ENCODE assay signal across 10 cellular contexts in the genomic region with DNA sequence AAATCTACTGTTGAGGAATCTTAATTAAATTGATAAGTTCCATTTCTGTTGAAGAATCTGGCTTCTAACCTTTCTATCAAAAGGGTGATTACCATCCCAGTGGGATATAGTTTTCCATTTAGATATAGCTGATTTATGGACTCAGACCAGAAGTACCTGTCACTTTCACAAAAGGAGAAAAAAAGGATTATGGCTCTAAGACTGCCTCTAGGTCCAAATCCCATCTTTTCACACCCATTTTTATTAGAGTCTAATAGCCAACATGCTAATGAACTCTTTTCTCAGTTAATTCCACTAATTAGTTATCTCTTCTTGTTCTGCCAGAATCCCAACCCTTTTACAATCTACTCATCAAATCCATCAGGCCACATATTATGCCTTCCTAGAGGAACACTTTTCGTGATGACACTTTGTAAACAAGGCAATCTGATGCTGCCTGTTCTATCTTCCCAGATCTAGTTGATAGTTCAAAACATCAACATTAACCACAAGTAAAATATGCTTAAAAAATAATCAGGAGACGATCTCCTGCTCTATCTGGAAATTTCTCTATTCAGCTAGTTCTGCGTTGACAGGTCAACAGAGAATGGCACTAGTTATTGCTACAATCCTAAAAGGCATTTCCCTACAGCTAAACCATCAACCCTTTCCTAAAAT. TPM values are rescaled to one million over a fixed set of nuclear protein-coding genes. Genes with fewer than 3 reads are reported as not detected.
DNase-seq lines count a peak whose midpoint lies in the region; ATAC-seq, FAIRE-seq and TF ChIP-seq lines count a peak whose summit lies in the region.
"Had no signal": no experiment of that assay in that cellular context is flagged by ENCODE, and none has a peak within 500 bp of the region (broad histone marks: within the 10 kb centered on the region; RNA-seq: fewer than 3 reads in every experiment).

No MANE protein-coding gene starts in this region.

- TF ChIP-seq RAD21 in GM12878 (IDR thresholded peaks at IDR 0.05; ENCODE audit: insufficient read depth, low read depth, low read length): no peak

- H3K4me1 Mint-ChIP-seq in mesothelial cell of epicardium: peaks cover 42% of the 10 kb centered on the region

- BruUV-seq in GM12878 (replicated peaks; lab: Mats Ljungman, UMichigan): TSS peak; percentile 49

- no peaks in the 10 kb centered on the region for H3K9me3 Mint-ChIP-seq in mesothelial cell of epicardium

- POLR2A ChIA-PET in GM12878 (lab: Charles Lee): interaction anchor here (0.5 to 2.9 kb wide), 16 partner anchors 10 to 225 kb away, joined by 3 to 11 read pairs (median 6); partner anchors contain the start of gene RNF114

- intact Hi-C loops in heart right ventricle (cut with DNase I): loop anchor here in 7 of 10 donors (5.0 to 10.0 kb wide), 6 partner anchors 74 to 101 kb away; partner anchors contain the start of gene SLC9A8 (in 3 of the 7)
- intact Hi-C loops in cardiac septum (cut with DNase I): no loop called here
- intact Hi-C loops in GM12878 (cut with micrococcal nuclease; ENCODE audit: unreplicated experiment): loop anchor here (5.0 kb wide), 1 partner anchor 91 kb away; no protein-coding TSS in a partner anchor
- intact Hi-C loops in uterus (cut with DNase I; ENCODE audit: low total_unique reads): no loop called here

- RAD21 ChIA-PET in GM12878 (lab: Charles Lee; ENCODE audit: unreplicated experiment): interaction anchor here (0.6 to 6.2 kb wide), 19 partner anchors 12 to 227 kb away, joined by 3 to 49 read pairs (median 6); partner anchors contain the start of gene SLC9A8

- TF ChIP-seq POLR2A in GM12878 (IDR thresholded peaks at IDR 0.05; ENCODE audit: low read depth, low read length) (no peak), uterus (IDR thresholded peaks at IDR 0.05) (no peak)

- H3K27me3 Mint-ChIP-seq in mesothelial cell of epicardium (ENCODE audit: low read depth): no peaks in the 10 kb centered on the region

- in situ Hi-C loops in GM12878 (cut with MboI): no loop called here

- no peaks in the 10 kb centered on the region for H3K27me3 ChIP-seq in heart right ventricle
- H3K27me3 ChIP-seq in GM12878 (replicated peaks in 1 of 2; ENCODE audit: control insufficient read depth in 2 of 2, insufficient read depth in 2 of 2, low read length in 1 of 2): no peaks in the 10 kb centered on the region
- H3K27me3 ChIP-seq in uterus: no peaks in the 10 kb centered on the region

- no peaks in the 10 kb centered on the region for H3K36me3 Mint-ChIP-seq in mesothelial cell of epicardium

- peaks cover 2 to 70% (median 58%) of the 10 kb centered on the region in 9 donors for H3K4me1 ChIP-seq in heart right ventricle
- H3K4me1 ChIP-seq in GM12878 (ENCODE audit: control insufficient read depth, insufficient read depth, low read length): peaks cover 5% of the 10 kb centered on the region; the same call in 1 of the 2 replicates
- peaks cover 0 to 12% of the 10 kb centered on the region in 2 donors for H3K4me1 ChIP-seq in uterus

- H3K4me3 ChIP-seq in heart right ventricle (peak overlapping the region in 7 of 10 donors; percentile 79 to 99 (median 98)), GM12878 (peak overlapping the region; percentile 97), uterus (peak overlapping the region; percentile 60 to 71)

- H3K9ac ChIP-seq in GM12878 (ENCODE audit: control insufficient read depth, insufficient read depth, low read length): no peak overlapping the region

- H3K36me3 ChIP-seq in heart right ventricle (no peaks in the 10 kb centered on the region), GM12878 (ENCODE audit: control insufficient read depth in 2 of 2, insufficient read depth in 2 of 2, low read length in 1 of 2) (no peaks in the 10 kb centered on the region), uterus (no peaks in the 10 kb centered on the region)

- no peak overlapping the region for H3K27ac Mint-ChIP-seq in mesothelial cell of epicardium

- peak overlapping the region; percentile 79 for H3K4me3 Mint-ChIP-seq in mesothelial cell of epicardium

- H3K27ac ChIP-seq in heart right ventricle (peak overlapping the region in 7 of 10 donors; percentile 11 to 98 (median 95)), GM12878 (ENCODE audit: control insufficient read depth, insufficient read depth) (no peak overlapping the region), uterus (peak overlapping the region; percentile 91 to 94)

- SMC1A ChIA-PET in GM12878 (lab: Charles Lee; ENCODE audit: uncharacterized antibody, unreplicated experiment): interaction anchor here (0.8 to 9.3 kb wide), 29 partner anchors 10 to 137 kb away, joined by 3 to 89 read pairs (median 6); partner anchors contain the start of gene SLC9A8

- TF ChIP-seq CTCF in heart right ventricle (IDR thresholded peaks at IDR 0.05) (no peak), GM12878 (IDR thresholded peaks at IDR 0.05 in 2 of 3, conservative IDR thresholded peaks at IDR 0.05 in 1 of 3; ENCODE audit: control insufficient read depth in 2 of 3, extremely low read depth in 1 of 3, insufficient read depth in 1 of 3, low read depth in 3 of 3, low read length in 3 of 3) (no peak), mesothelial cell of epicardium (IDR thresholded peaks at IDR 0.05; ENCODE audit: unreplicated experiment) (no peak), uterus (IDR thresholded peaks at IDR 0.05) (no peak)

- DNase-seq in heart right ventricle (no peak), cardiac septum (ENCODE audit: low spot score) (no peak), GM12878 (ENCODE audit: low read depth, low spot score) (no peak), mesothelial cell of epicardium (ENCODE audit: low spot score in 2 of 2, unreplicated experiment in 2 of 2) (no peak), uterus (no peak), NCI-H187 treated with DMSO at 0.1 percent for 48 hours (lab: John Stamatoyannopoulos, UW) (no peak), GM03348 (ENCODE audit: low spot score) (no peak), amniotic stem cell (lab: John Stamatoyannopoulos, UW) (no peak)
- DNase-seq: activated gamma-delta T cell treated with Interleukin-2 at 50 U/mL for 16 hours, NCI-H526 had no signal

- no peaks in the 10 kb centered on the region for H4K20me1 ChIP-seq in GM12878 (ENCODE audit: control insufficient read depth, insufficient read depth)

- peaks cover 73% of the 10 kb centered on the region for H3K79me2 ChIP-seq in GM12878 (ENCODE audit: control insufficient read depth, insufficient read depth, low read length)

- H3K9me3 ChIP-seq in heart right ventricle (no peaks in the 10 kb centered on the region), GM12878 (replicated peaks; ENCODE audit: control insufficient read depth, insufficient read depth, low read length) (no peaks in the 10 kb centered on the region), uterus (no peaks in the 10 kb centered on the region)

- H2AFZ ChIP-seq in GM12878 (ENCODE audit: control insufficient read depth, low read depth, low read length): no peak overlapping the region

- WGBS in heart right ventricle, 2 donors: 54 to 74% methylated on average over 3 of the region's 3 CpGs
- 96% methylated on average over 3 of the region's 3 CpGs for WGBS in GM12878 (ENCODE audit: insufficient coverage, insufficient replicate concordance, low lambda C conversion rate, missing lambda C conversion rate)

- no peak for ATAC-seq in heart right ventricle
- ATAC-seq in GM12878: no peak

- peak overlapping the region; percentile 36 for H3K4me2 ChIP-seq in GM12878 (ENCODE audit: control insufficient read depth, insufficient read depth)

- FAIRE-seq in GM12878 (lab: Jason Lieb, UNC): no peak

- TF ChIP-seq EP300 in GM12878 (IDR thresholded peaks at IDR 0.05; ENCODE audit: borderline replicate concordance in 1 of 2, control insufficient read depth in 1 of 2, low read depth in 2 of 2, low read length in 2 of 2): no peak

- CTCF ChIA-PET in GM12878 (lab: Yijun Ruan, JAX): interaction anchor here (0.7 to 3.8 kb wide), 12 partner anchors 11 to 170 kb away, joined by 3 to 25 read pairs (median 4); no protein-coding TSS in a partner anchor

RNA-seq across cellular contexts. Expression of gene B4GALT5, which starts 2.2 kb away (rescaled TPM):
- total RNA-seq in heart right ventricle: 10 to 100 TPM; 24.4 to 61.6 (median 34.3) TPM
- polyA plus RNA-seq in heart right ventricle: 10 to 100 TPM in 1 of 2 donors, 1 to 10 TPM in 1; 7.4 to 12.5 TPM
- total RNA-seq in cardiac septum: 28.0 TPM
- total RNA-seq in GM12878 (2013; cell fraction: nucleolus; rRNA removed): 50.1 and 53.1 TPM in 2 replicates
- total RNA-seq in GM12878 (2014; rRNA removed): 11.6 and 12.7 TPM in 2 replicates
- 25.2 and 25.4 TPM in 2 replicates for total RNA-seq in GM12878 (2014; rRNA removed; fragmentation: Illumina TruSeq; extraction: Trizol)
- 28.3 and 28.7 TPM in 2 replicates for total RNA-seq in GM12878 (2021)
- 8.9 TPM for polyA plus RNA-seq in GM12878 (2011; ENCODE audit: low read depth)
- polyA plus RNA-seq in GM12878 (2011; rRNA removed): 55.5 and 58.7 TPM in 2 replicates
- polyA plus RNA-seq in GM12878 (2011; cell fraction: cytosol; rRNA removed): 42.2 and 48.9 TPM in 2 replicates
- 21.1 and 21.3 TPM in 2 replicates for polyA plus RNA-seq in GM12878 (2011; cell fraction: nucleus; rRNA removed)
- polyA plus RNA-seq in GM12878 (2012): 11.5 and 15.5 TPM in 2 replicates
- 34.9 and 37.4 TPM in 2 replicates for polyA plus RNA-seq in GM12878 (2014; fragmentation: Illumina TruSeq; extraction: Trizol)
- polyA plus RNA-seq in GM12878 (2014; fragmentation: Nextera tagmentation; extraction: Ambion mirVana): 10 to 100 TPM; 10.0 to 15.3 TPM
- 24.6 and 25.5 TPM in 2 replicates for polyA plus RNA-seq in GM12878 (2014; rRNA removed)
- polyA plus RNA-seq in GM12878 (2016; fragmentation: Nextera tagmentation; extraction: Ambion mirVana): 1 to 10 TPM; 2.0 to 2.8 TPM
- 54.9 and 59.8 TPM in 2 replicates for polyA minus RNA-seq in GM12878 (2011; rRNA and poly(A)+ RNA removed)
- 21.9 and 23.4 TPM in 2 replicates for polyA minus RNA-seq in GM12878 (2011; cell fraction: cytosol; rRNA and poly(A)+ RNA removed)
- 6.4 and 9.8 TPM in 2 replicates for polyA minus RNA-seq in GM12878 (2011; cell fraction: nucleus; rRNA and poly(A)+ RNA removed)
- 52.6 to 53.8 TPM (median 52.6 TPM) in 3 replicates for total RNA-seq in mesothelial cell of epicardium
- total RNA-seq in uterus: 10 to 100 TPM; 13.5 to 59.0 (median 25.0) TPM

Comparison
In these comparisons a context has a peak if more than half of its experiments do, and no peak if none do; other contexts are left out.
1. intact Hi-C loops: an anchor here in heart right ventricle (5.0 to 10.0 kb wide) and GM12878 (5.0 kb wide); none called in cardiac septum and uterus.